ENCODE assay signal across 1 cellular context in genomic region chr13:52720904-52721303, GRCh38.
TF ChIP-seq lines count a peak whose summit lies in the region.

No MANE protein-coding gene starts in this region.

TF ChIP-seq in HEK293, 187 proteins besides CTCF, POLR2A, EP300 and RAD21:
- TF ChIP-seq PRDM6 (tag by site-specific recombination; IDR thresholded peaks at IDR 0.05): peak; percentile 56; the same call in 1 of the 2 replicates
- TF ChIP-seq YY1 (tag by site-specific recombination; IDR thresholded peaks at IDR 0.05): 0 out of 2 replicates have a peak, but pooled peaks have one; percentile 20
- TF ChIP-seq, protein P1, sequence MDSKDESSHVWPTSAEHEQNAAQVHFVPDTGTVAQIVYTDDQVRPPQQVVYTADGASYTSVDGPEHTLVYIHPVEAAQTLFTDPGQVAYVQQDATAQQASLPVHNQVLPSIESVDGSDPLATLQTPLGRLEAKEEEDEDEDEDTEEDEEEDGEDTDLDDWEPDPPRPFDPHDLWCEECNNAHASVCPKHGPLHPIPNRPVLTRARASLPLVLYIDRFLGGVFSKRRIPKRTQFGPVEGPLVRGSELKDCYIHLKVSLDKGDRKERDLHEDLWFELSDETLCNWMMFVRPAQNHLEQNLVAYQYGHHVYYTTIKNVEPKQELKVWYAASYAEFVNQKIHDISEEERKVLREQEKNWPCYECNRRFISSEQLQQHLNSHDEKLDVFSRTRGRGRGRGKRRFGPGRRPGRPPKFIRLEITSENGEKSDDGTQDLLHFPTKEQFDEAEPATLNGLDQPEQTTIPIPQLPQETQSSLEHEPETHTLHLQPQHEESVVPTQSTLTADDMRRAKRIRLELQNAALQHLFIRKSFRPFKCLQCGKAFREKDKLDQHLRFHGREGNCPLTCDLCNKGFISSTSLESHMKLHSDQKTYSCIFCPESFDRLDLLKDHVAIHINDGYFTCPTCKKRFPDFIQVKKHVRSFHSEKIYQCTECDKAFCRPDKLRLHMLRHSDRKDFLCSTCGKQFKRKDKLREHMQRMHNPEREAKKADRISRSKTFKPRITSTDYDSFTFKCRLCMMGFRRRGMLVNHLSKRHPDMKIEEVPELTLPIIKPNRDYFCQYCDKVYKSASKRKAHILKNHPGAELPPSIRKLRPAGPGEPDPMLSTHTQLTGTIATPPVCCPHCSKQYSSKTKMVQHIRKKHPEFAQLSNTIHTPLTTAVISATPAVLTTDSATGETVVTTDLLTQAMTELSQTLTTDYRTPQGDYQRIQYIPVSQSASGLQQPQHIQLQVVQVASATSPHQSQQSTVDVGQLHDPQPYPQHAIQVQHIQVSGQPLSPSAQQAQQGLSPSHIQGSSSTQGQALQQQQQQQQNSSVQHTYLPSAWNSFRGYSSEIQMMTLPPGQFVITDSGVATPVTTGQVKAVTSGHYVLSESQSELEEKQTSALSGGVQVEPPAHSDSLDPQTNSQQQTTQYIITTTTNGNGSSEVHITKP (tag by site-specific recombination; IDR thresholded peaks at IDR 0.05): 0 out of 2 replicates have a peak, but pooled peaks have one; percentile 46
